In the genomic region with DNA sequence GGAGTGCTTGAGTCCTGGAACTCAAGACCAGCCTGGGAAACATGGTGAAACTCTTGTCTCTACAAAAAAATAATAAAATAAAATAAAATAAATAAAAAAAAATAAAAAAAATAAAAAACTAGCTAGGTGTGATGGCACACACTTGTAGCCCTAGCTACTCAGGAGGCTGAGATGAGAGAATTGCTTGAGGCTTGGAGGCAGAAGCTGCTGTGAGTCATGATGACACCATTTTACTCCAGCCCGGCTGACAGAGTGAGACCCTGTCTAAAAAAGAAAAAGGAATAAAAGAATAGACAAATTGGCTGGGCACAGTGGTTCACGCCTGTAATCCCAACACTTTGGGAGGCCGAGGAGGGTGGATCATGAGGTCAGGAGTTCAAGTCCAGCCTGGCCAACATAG, we compare ENCODE assay signal across 25 cellular contexts.
"Had no signal": no experiment of that assay in that cellular context is flagged by ENCODE, and none has a peak within 500 bp of the region (broad histone marks: within the 10 kb centered on the region; RNA-seq: fewer than 3 reads in every experiment).

No MANE protein-coding gene starts in this region.

- H3K9me3 ChIP-seq: SJSA1 had no signal

- ATAC-seq: K562 had no signal

- DNase-seq: Kasumi-1, MM.1S, MV-4-11, NCI-H1048, NCI-H1105, NCI-H1417 treated with DMSO at 0.1 percent for 48 hours, NCI-H146, NCI-H1694 treated with DMSO at 0.1 percent for 48 hours, NCI-H1930, NCI-H2081, NCI-H2107, NCI-H2227 treated with DMSO at 0.1 percent for 48 hours, NCI-H446, NCI-H510A, NCI-H524 treated with DMSO at 0.1 percent for 48 hours, NCI-H69, NCI-H774, Right ventricle myocardium superior, RPMI8226, SIG-M5 had no signal

- H3K27ac Mint-ChIP-seq: IgD-negative memory B cell had no signal

- H3K4me1 Mint-ChIP-seq: IgD-negative memory B cell had no signal

- H3K27me3 ChIP-seq: SJSA1 had no signal

- H3K27me3 Mint-ChIP-seq: IgD-negative memory B cell had no signal

- H3K27ac ChIP-seq: KMS-11, SJSA1, SK-N-MC had no signal

- H3K36me3 Mint-ChIP-seq: IgD-negative memory B cell had no signal

- H3K4me1 ChIP-seq: SJSA1 had no signal

- H3K4me3 Mint-ChIP-seq: IgD-negative memory B cell had no signal
